ENCODE assay signal across 27 cellular contexts in genomic region chr2:206219957-206220356, GRCh38.
"Had no signal": no experiment of that assay in that cellular context is flagged by ENCODE, and none has a peak within 500 bp of the region (broad histone marks: within the 10 kb centered on the region; RNA-seq: fewer than 3 reads in every experiment).

No MANE protein-coding gene starts in this region.

- ATAC-seq: psoas muscle; right cardiac atrium; right lobe of liver; stimulated activated effector memory CD8-positive, alpha-beta T cell treated with anti-CD3 and anti-CD28 coated beads, Interleukin-12 subunit alpha, Interleukin-12 subunit beta, amount 100 ng/mL, for 72 hours; stimulated activated naive B cell treated with anti-CD40 and anti-IgM and Interleukin-4, amounts not matched to agents 10 μg/mL and 1 μg/mL and 100 μg/mL, for 72 hours had no signal

- H3K36me3 ChIP-seq: neural progenitor cell, ovary, right lobe of liver, sigmoid colon, stomach, thoracic aorta, thyroid gland, tibial nerve, upper lobe of left lung, vagina had no signal

- H3K4me3 ChIP-seq: neural progenitor cell, ovary, psoas muscle, right lobe of liver, sigmoid colon, stomach, thoracic aorta, thyroid gland, tibial nerve, upper lobe of left lung, vagina had no signal

- H3K27ac ChIP-seq: neural progenitor cell, ovary, parathyroid adenoma, psoas muscle, right lobe of liver, sigmoid colon, stomach, thoracic aorta, thyroid gland, tibial nerve, upper lobe of left lung, vagina had no signal

- H3K27me3 ChIP-seq: neural progenitor cell, ovary, right lobe of liver, thyroid gland, tibial nerve, upper lobe of left lung, vagina had no signal

- H3K4me3 Mint-ChIP-seq: nephron; neural progenitor cell; stimulated activated effector memory CD8-positive, alpha-beta T cell treated with anti-CD3 and anti-CD28 coated beads, Interleukin-12 subunit alpha, Interleukin-12 subunit beta, amount 100 ng/mL, for 72 hours; stimulated activated naive B cell treated with anti-CD40 and anti-IgM and Interleukin-4, amounts not matched to agents 10 μg/mL and 1 μg/mL and 100 μg/mL, for 72 hours; stimulated activated naive CD8-positive, alpha-beta T cell treated with anti-CD3 and anti-CD28 coated beads, Interleukin-15, Interleukin-2, amounts not matched to agents 100 ng/mL and 50 ng/mL, for 24 hours had no signal

- H3K4me1 Mint-ChIP-seq: stimulated activated effector memory CD8-positive, alpha-beta T cell treated with anti-CD3 and anti-CD28 coated beads, Interleukin-12 subunit alpha, Interleukin-12 subunit beta, amount 100 ng/mL, for 72 hours had no signal

- DNase-seq: occipital lobe; ovary; posterior cingulate gyrus; psoas muscle; right cardiac atrium; right lobe of liver; sigmoid colon; small intestine; stimulated activated CD4-positive, alpha-beta T cell treated with anti-CD3 and anti-CD28 coated beads, Interleukin-15, amount 100 ng/mL, for 24 hours; stimulated activated CD4-positive, alpha-beta T cell treated with anti-CD3 and anti-CD28 coated beads, Interleukin-2, amount 100 ng/mL, for 24 hours; stimulated activated CD4-positive, alpha-beta T cell treated with anti-CD3 and anti-CD28 coated beads, Interleukin-2, amount 100 ng/mL, for 48 hours; stimulated activated CD4-positive, alpha-beta T cell treated with anti-CD3 and anti-CD28 coated beads, Interleukin-4, amount 100 ng/mL, for 24 hours; stimulated activated naive B cell treated with anti-CD40 and anti-IgM and Interleukin-4, amounts not matched to agents 10 μg/mL and 1 μg/mL and 100 μg/mL, for 72 hours; stimulated activated naive CD4-positive, alpha-beta T cell treated with Interleukin-2 at 50 U/mL for 16 hours; stomach; thyroid gland; trophoblast cell; upper lobe of left lung had no signal

- H3K9me3 ChIP-seq: psoas muscle, right lobe of liver, sigmoid colon, thoracic aorta, thyroid gland, tibial nerve, upper lobe of left lung, vagina had no signal

- H3K4me2 ChIP-seq: neural progenitor cell had no signal

- H3K27ac Mint-ChIP-seq: nephron; neural progenitor cell; progenitor cell of endocrine pancreas; stimulated activated effector memory CD8-positive, alpha-beta T cell treated with anti-CD3 and anti-CD28 coated beads, Interleukin-12 subunit alpha, Interleukin-12 subunit beta, amount 100 ng/mL, for 72 hours; stimulated activated naive B cell treated with anti-CD40 and anti-IgM and Interleukin-4, amounts not matched to agents 10 μg/mL and 1 μg/mL and 100 μg/mL, for 72 hours; stimulated activated naive CD8-positive, alpha-beta T cell treated with anti-CD3 and anti-CD28 coated beads, Interleukin-15, Interleukin-2, amounts not matched to agents 100 ng/mL and 50 ng/mL, for 24 hours had no signal

- H3K36me3 Mint-ChIP-seq: neural progenitor cell; stimulated activated effector memory CD8-positive, alpha-beta T cell treated with anti-CD3 and anti-CD28 coated beads, Interleukin-12 subunit alpha, Interleukin-12 subunit beta, amount 100 ng/mL, for 72 hours had no signal

- H3K9ac ChIP-seq: neural progenitor cell, parathyroid adenoma had no signal

- H3K4me1 ChIP-seq: parathyroid adenoma, psoas muscle, right lobe of liver, sigmoid colon, stomach, thyroid gland, tibial nerve, upper lobe of left lung had no signal
